In the genomic region with DNA sequence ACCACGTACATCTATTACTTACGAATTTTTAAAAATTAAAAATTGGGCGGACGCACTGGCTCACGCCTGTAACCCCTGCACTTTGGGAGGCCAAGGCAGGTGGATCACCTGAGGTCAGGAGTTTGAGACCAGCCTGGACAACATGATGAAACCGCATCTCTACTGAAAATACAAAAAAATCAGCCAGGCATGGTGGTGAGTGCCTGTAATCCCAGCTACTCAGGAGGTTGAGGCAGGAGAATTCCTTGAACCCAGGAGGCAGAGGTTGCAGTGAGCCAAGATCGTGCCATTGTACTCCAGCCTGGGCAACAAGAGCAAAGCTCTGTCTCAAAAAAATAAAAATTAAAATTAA, we compare ENCODE assay signal across 8 cellular contexts. TPM values are rescaled to one million over a fixed set of nuclear protein-coding genes. Genes with fewer than 3 reads are reported as not detected.
DNase-seq lines count a peak whose midpoint lies in the region; ATAC-seq and TF ChIP-seq lines count a peak whose summit lies in the region.
"Not testable (repeated sequence)": the region's sequence is repeated elsewhere in the genome, so short reads cannot be mapped to it uniquely, and the experiment has no call there.

No MANE protein-coding gene starts in this region.

- H3K4me3 ChIP-seq in BLaER1; HCT116 (replicated peaks in 1 of 2; ENCODE audit: low read depth in 1 of 2, low read length in 2 of 2); endodermal cell (ENCODE audit: low read length): not testable (repeated sequence)

- H3K79me2 ChIP-seq in HCT116 (ENCODE audit: insufficient read depth, low read length): not testable (repeated sequence)

- TF ChIP-seq RAD21 in HCT116 (IDR thresholded peaks at IDR 0.05; ENCODE audit: low read depth): not testable (repeated sequence)

- H3K4me2 ChIP-seq in BLaER1 (peak overlapping the region; percentile 76), HCT116 (ENCODE audit: low read length) (peak overlapping the region; percentile 72)

- not testable (repeated sequence) for H3K36me3 ChIP-seq in BLaER1; HCT116 (ENCODE audit: control insufficient read depth in 1 of 2, insufficient read depth in 2 of 2, low read length in 2 of 2); endodermal cell (ENCODE audit: control insufficient read depth, insufficient read depth, low read length)

- not testable (repeated sequence) for BruUV-seq in HCT116 (replicated peaks; lab: Mats Ljungman, UMichigan)

- WGBS in endodermal cell (ENCODE audit: insufficient coverage in 1 of 2, insufficient read length in 1 of 2), 2 experiments: 86 to 88% methylated on average over 6 to 7 of the region's 7 CpGs

- H4K20me1 ChIP-seq in BLaER1; HCT116 (ENCODE audit: insufficient read depth): not testable (repeated sequence)

- intact Hi-C loops in HCT116 (cut with micrococcal nuclease): not testable (repeated sequence)
- intact Hi-C loops in activated naive CD4-positive, alpha-beta T cell treated with anti-CD3 and anti-CD28 coated beads for 36 hours (cut with micrococcal nuclease): loop anchor here (2.0 to 5.0 kb wide), 3 partner anchors 38 to 97 kb away; no protein-coding TSS in a partner anchor

- not testable (repeated sequence) for H3K9ac ChIP-seq in BLaER1; endodermal cell (ENCODE audit: extremely low read depth, low read length, poor library complexity, severe bottlenecking)
- peak overlapping the region; percentile 48 for H3K9ac ChIP-seq in HCT116 (ENCODE audit: low read length)

- H3K36me3 Mint-ChIP-seq in activated CD8-positive, alpha-beta memory T cell treated with anti-CD3 and anti-CD28 coated beads, Interleukin-2, amount 10 ng/mL, durations not matched to agents 7 days and 5 days; activated naive CD4-positive, alpha-beta T cell treated with anti-CD3 and anti-CD28 coated beads for 36 hours (ENCODE audit: low read depth); endodermal cell (ENCODE audit: low read depth); osteocyte (ENCODE audit: unreplicated experiment); type B pancreatic cell: not testable (repeated sequence)

- peak overlapping the region; percentile 32 for H3K4me3 Mint-ChIP-seq in activated CD8-positive, alpha-beta memory T cell treated with anti-CD3 and anti-CD28 coated beads, Interleukin-2, amount 10 ng/mL, durations not matched to agents 7 days and 5 days
- H3K4me3 Mint-ChIP-seq in activated naive CD4-positive, alpha-beta T cell treated with anti-CD3 and anti-CD28 coated beads for 36 hours; endodermal cell; osteocyte (ENCODE audit: unreplicated experiment); type B pancreatic cell: not testable (repeated sequence)

- H3K27ac Mint-ChIP-seq in activated CD8-positive, alpha-beta memory T cell treated with anti-CD3 and anti-CD28 coated beads, Interleukin-2, amount 10 ng/mL, durations not matched to agents 7 days and 5 days: peak overlapping the region; percentile 90
- peak overlapping the region; percentile 40 for H3K27ac Mint-ChIP-seq in activated naive CD4-positive, alpha-beta T cell treated with anti-CD3 and anti-CD28 coated beads for 36 hours
- H3K27ac Mint-ChIP-seq in endodermal cell; osteocyte (ENCODE audit: unreplicated experiment); type B pancreatic cell: not testable (repeated sequence)

- H3K9me3 ChIP-seq in BLaER1; HCT116 (ENCODE audit: control insufficient read depth in 1 of 2, insufficient read depth in 1 of 2, low read depth in 1 of 2, low read length in 2 of 2); endodermal cell (ENCODE audit: control insufficient read depth, low read length): not testable (repeated sequence)

- RAD21 ChIA-PET in HCT116 (lab: Charles Lee; ENCODE audit: low non-redundant PET in 1 of 2, low total read pairs in 2 of 2, uncharacterized antibody in 2 of 2, unreplicated experiment in 2 of 2): interaction anchor here in 1 of 2 experiments (1.0 kb wide), 1 partner anchor 93 kb away, joined by 3 read pairs; no protein-coding TSS in a partner anchor

- H3K9me3 Mint-ChIP-seq in activated CD8-positive, alpha-beta memory T cell treated with anti-CD3 and anti-CD28 coated beads, Interleukin-2, amount 10 ng/mL, durations not matched to agents 7 days and 5 days (ENCODE audit: low read depth); activated naive CD4-positive, alpha-beta T cell treated with anti-CD3 and anti-CD28 coated beads for 36 hours; endodermal cell; osteocyte (ENCODE audit: unreplicated experiment); type B pancreatic cell: not testable (repeated sequence)

- H3K27ac ChIP-seq in BLaER1; endodermal cell (ENCODE audit: low read depth, low read length): not testable (repeated sequence)
- H3K27ac ChIP-seq in HCT116 (ENCODE audit: low read depth, low read length): peak overlapping the region; percentile 76; the same call in 1 of the 2 replicates

- H3K9me2 ChIP-seq in HCT116 (ENCODE audit: insufficient read depth): not testable (repeated sequence)

- peak; percentile 9; the same call in 1 of the 2 replicates for ATAC-seq in HCT116
- ATAC-seq in activated CD8-positive, alpha-beta memory T cell treated with anti-CD3 and anti-CD28 coated beads, Interleukin-2, amount 10 ng/mL, durations not matched to agents 7 days and 5 days: not testable (repeated sequence)

- not testable (repeated sequence) for H2AFZ ChIP-seq in HCT116 (ENCODE audit: low read depth, low read length, poor library complexity, severe bottlenecking)

- not testable (repeated sequence) for DNase-seq in HCT116 (ENCODE audit: low read depth, low spot score); activated naive CD4-positive, alpha-beta T cell treated with anti-CD3 and anti-CD28 coated beads for 36 hours
- DNase-seq in activated CD4-positive, CD25-positive, alpha-beta regulatory T cell treated with anti-CD3 and anti-CD28 coated beads, Interleukin-2, amount 50 U/mL, for 72 hours: peak; percentile 13
- DNase-seq in activated CD8-positive, alpha-beta memory T cell treated with anti-CD3 and anti-CD28 coated beads, Interleukin-2, amount 10 ng/mL, durations not matched to agents 7 days and 5 days: peak; percentile 34
- DNase-seq in endodermal cell (peak; percentile 0), osteocyte (ENCODE audit: extremely low spot score, unreplicated experiment) (peak; percentile 44), type B pancreatic cell (ENCODE audit: extremely low spot score, unreplicated experiment) (peak; percentile 29)

- H3K27me3 Mint-ChIP-seq in activated CD8-positive, alpha-beta memory T cell treated with anti-CD3 and anti-CD28 coated beads, Interleukin-2, amount 10 ng/mL, durations not matched to agents 7 days and 5 days; activated naive CD4-positive, alpha-beta T cell treated with anti-CD3 and anti-CD28 coated beads for 36 hours (ENCODE audit: low read depth); endodermal cell (ENCODE audit: insufficient read depth); osteocyte (ENCODE audit: unreplicated experiment); type B pancreatic cell: not testable (repeated sequence)

- CTCF ChIA-PET in HCT116 (lab: Charles Lee): interaction anchor here (1.1 kb wide), 1 partner anchor 81 kb away, joined by 4 read pairs; no protein-coding TSS in a partner anchor
- CTCF ChIA-PET in activated CD8-positive, alpha-beta memory T cell treated with anti-CD3 and anti-CD28 coated beads, Interleukin-2, amount 10 ng/mL, durations not matched to agents 7 days and 5 days (lab: Charles Lee): interaction anchor here (0.7 to 5.3 kb wide), 12 partner anchors 8 to 101 kb away, joined by 3 to 33 read pairs (median 4); no protein-coding TSS in a partner anchor
- CTCF ChIA-PET in activated naive CD4-positive, alpha-beta T cell treated with anti-CD3 and anti-CD28 coated beads for 36 hours (lab: Charles Lee): interaction anchor here (0.6 to 5.4 kb wide), 7 partner anchors 14 to 93 kb away, joined by 3 to 40 read pairs (median 4); no protein-coding TSS in a partner anchor

- POLR2A ChIA-PET in HCT116 (lab: Charles Lee): interaction anchor here (1.0 kb wide), 1 partner anchor 101 kb away, joined by 3 read pairs; no protein-coding TSS in a partner anchor

- peaks cover 54% of the 10 kb centered on the region for H3K4me1 Mint-ChIP-seq in activated CD8-positive, alpha-beta memory T cell treated with anti-CD3 and anti-CD28 coated beads, Interleukin-2, amount 10 ng/mL, durations not matched to agents 7 days and 5 days
- H3K4me1 Mint-ChIP-seq in activated naive CD4-positive, alpha-beta T cell treated with anti-CD3 and anti-CD28 coated beads for 36 hours (ENCODE audit: low read depth): peaks cover 62% of the 10 kb centered on the region
- H3K4me1 Mint-ChIP-seq in endodermal cell; osteocyte (ENCODE audit: unreplicated experiment); type B pancreatic cell (ENCODE audit: unreplicated experiment): not testable (repeated sequence)

- not testable (repeated sequence) for H3K27me3 ChIP-seq in BLaER1; HCT116 (ENCODE audit: insufficient read depth, low read length); endodermal cell (ENCODE audit: control insufficient read depth, insufficient read depth, low read length, poor library complexity, severe bottlenecking)

- peaks cover 25% of the 10 kb centered on the region for H3K4me1 ChIP-seq in BLaER1
- peaks cover 29 to 55% of the 10 kb centered on the region in 2 experiments for H3K4me1 ChIP-seq in HCT116 (ENCODE audit: control insufficient read depth in 1 of 2, insufficient read depth in 2 of 2, low read length in 2 of 2)
- not testable (repeated sequence) for H3K4me1 ChIP-seq in endodermal cell (ENCODE audit: control insufficient read depth, insufficient read depth, low read length)

- not testable (repeated sequence) for TF ChIP-seq POLR2A in HCT116 (IDR thresholded peaks at IDR 0.05; ENCODE audit: borderline replicate concordance, extremely low read depth, insufficient read depth, insufficient read length)

- not testable (repeated sequence) for TF ChIP-seq CTCF in HCT116 (IDR thresholded peaks at IDR 0.05 in 2 of 3, conservative IDR thresholded peaks at IDR 0.05 in 1 of 3; ENCODE audit: borderline replicate concordance in 1 of 3, insufficient read depth in 1 of 3, low read depth in 2 of 3, low read length in 2 of 3); endodermal cell (conservative IDR thresholded peaks at IDR 0.05); osteocyte (IDR thresholded peaks at IDR 0.05); type B pancreatic cell (conservative IDR thresholded peaks at IDR 0.05)

RNA-seq across cellular contexts. Expression of a gene that starts 5.9 kb away (rescaled TPM):
- total RNA-seq in HCT116 (2021; ENCODE audit: unreplicated experiment) (85.6 TPM), endodermal cell (10 to 100 TPM; 22.3 to 22.4 TPM), osteocyte (26.4 and 28.3 TPM in 2 replicates), type B pancreatic cell (ENCODE audit: low replicate concordance) (27.1 and 33.3 TPM in 2 replicates)
- 161 and 187 TPM in 2 replicates for polyA plus RNA-seq in HCT116 (2012)
- 10 to 100 TPM; 75.9 to 94.0 TPM for total RNA-seq in activated CD8-positive, alpha-beta memory T cell treated with anti-CD3 and anti-CD28 coated beads, Interleukin-2, amount 10 ng/mL, durations not matched to agents 7 days and 5 days
- 100 to 1,000 TPM; 112 to 117 TPM for total RNA-seq in activated naive CD4-positive, alpha-beta T cell treated with anti-CD3 and anti-CD28 coated beads for 36 hours
- 51.9 TPM for polyA plus RNA-seq in endodermal cell (2013, experiment 1 of 2)
- polyA plus RNA-seq in endodermal cell (2013, experiment 2 of 2): 43.8 TPM

RNA-seq across cellular contexts. Expression of a gene that starts 39.3 kb away (rescaled TPM):
- total RNA-seq in HCT116 (2021; ENCODE audit: unreplicated experiment) (29.6 TPM), endodermal cell (10 to 100 TPM; 30.6 to 31.6 TPM), osteocyte (34.5 and 35.9 TPM in 2 replicates), type B pancreatic cell (ENCODE audit: low replicate concordance) (12.3 and 22.1 TPM in 2 replicates)
- polyA plus RNA-seq in HCT116 (2012): 26.0 and 29.4 TPM in 2 replicates
- total RNA-seq in activated CD8-positive, alpha-beta memory T cell treated with anti-CD3 and anti-CD28 coated beads, Interleukin-2, amount 10 ng/mL, durations not matched to agents 7 days and 5 days: 100 to 1,000 TPM; 155 to 190 TPM
- total RNA-seq in activated naive CD4-positive, alpha-beta T cell treated with anti-CD3 and anti-CD28 coated beads for 36 hours: 100 to 1,000 TPM; 162 to 170 TPM
- polyA plus RNA-seq in endodermal cell (2013, experiment 1 of 2): 8.0 TPM
- 7.6 TPM for polyA plus RNA-seq in endodermal cell (2013, experiment 2 of 2)
